17 cellular contexts compared by ENCODE assay signal in the genomic region with DNA sequence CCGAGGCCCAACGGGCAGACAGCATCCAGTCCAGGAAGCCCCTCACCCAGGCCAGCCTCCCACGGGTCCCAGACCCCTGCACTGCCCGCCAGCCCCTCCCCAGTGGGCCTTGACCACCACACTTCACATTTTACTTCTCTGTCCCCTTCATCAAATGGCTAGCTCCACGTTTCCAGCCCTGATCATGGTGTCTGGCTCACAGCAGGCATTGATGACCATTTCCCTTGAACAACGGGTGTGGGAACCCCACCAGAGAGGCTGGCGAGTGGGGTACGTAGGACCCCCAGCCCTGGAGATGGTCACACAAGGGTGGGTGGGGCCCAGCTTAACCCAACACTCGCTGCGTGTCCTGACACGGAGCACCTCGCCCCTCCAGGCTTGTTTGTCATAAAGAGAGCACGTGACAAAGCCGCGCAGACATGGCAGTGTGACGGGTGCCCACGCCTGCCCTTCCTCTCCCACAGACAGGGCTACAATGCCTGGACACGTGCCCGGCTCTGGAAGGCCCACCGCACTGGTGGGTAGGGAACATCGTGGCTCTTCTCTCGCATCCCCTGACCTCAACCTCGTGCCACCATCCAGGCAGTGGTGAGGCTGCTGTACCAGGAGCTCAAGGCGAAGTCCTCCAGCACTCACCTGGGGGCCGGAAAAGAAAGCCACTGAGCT.
"Had no signal": no experiment of that assay in that cellular context is flagged by ENCODE, and none has a peak within 500 bp of the region (broad histone marks: within the 10 kb centered on the region; RNA-seq: fewer than 3 reads in every experiment).

No MANE protein-coding gene starts in this region.

- H3K27me3 ChIP-seq: esophagus squamous epithelium, neural progenitor cell, sigmoid colon had no signal

- ATAC-seq: activated CD4-positive, alpha-beta T cell treated with anti-CD3 and anti-CD28 coated beads for 36 hours; activated naive CD8-positive, alpha-beta T cell treated with anti-CD3 and anti-CD28 coated beads, Interleukin-2, amount 50 U/mL, for 24 hours; naive thymus-derived CD4-positive, alpha-beta T cell; stimulated activated naive B cell treated with anti-CD40 and anti-IgM and Interleukin-4, amounts not matched to agents 10 μg/mL and 1 μg/mL and 100 μg/mL, for 72 hours had no signal

- H3K4me3 Mint-ChIP-seq: activated CD4-positive, alpha-beta T cell treated with anti-CD3 and anti-CD28 coated beads for 36 hours; activated naive CD8-positive, alpha-beta T cell treated with anti-CD3 and anti-CD28 coated beads, Interleukin-2, amount 50 U/mL, for 24 hours; activated T-helper 1 cell treated with anti-CD3 and anti-CD28 coated beads, Interleukin-12 subunit alpha, Interleukin-12 subunit beta, Interleukin-2, Interleukin-4 antibody, amounts not matched to agents 30 ng/mL and 10 ng/mL and 1 ng/mL, durations not matched to agents 14 hours and 24 hours and 36 hours; memory B cell; naive thymus-derived CD4-positive, alpha-beta T cell; neural progenitor cell; stimulated activated naive B cell treated with anti-CD40 and anti-IgM and Interleukin-4, amounts not matched to agents 10 μg/mL and 1 μg/mL and 100 μg/mL, for 72 hours; T-helper 2 cell treated with Interferon-gamma antibody and Interleukin-4, amounts not matched to agents 5 μg/mL and 100 μg/mL, for 36 hours had no signal

- H3K4me3 ChIP-seq: esophagus squamous epithelium, neural progenitor cell, sigmoid colon, SK-N-MC had no signal

- H3K27ac Mint-ChIP-seq: activated CD4-positive, alpha-beta T cell treated with anti-CD3 and anti-CD28 coated beads for 36 hours; activated naive CD8-positive, alpha-beta T cell treated with anti-CD3 and anti-CD28 coated beads, Interleukin-2, amount 50 U/mL, for 24 hours; activated T-helper 1 cell treated with anti-CD3 and anti-CD28 coated beads, Interleukin-12 subunit alpha, Interleukin-12 subunit beta, Interleukin-2, Interleukin-4 antibody, amounts not matched to agents 30 ng/mL and 10 ng/mL and 1 ng/mL, durations not matched to agents 14 hours and 24 hours and 36 hours; memory B cell; naive thymus-derived CD4-positive, alpha-beta T cell; T-helper 2 cell treated with Interferon-gamma antibody and Interleukin-4, amounts not matched to agents 5 μg/mL and 100 μg/mL, for 36 hours had no signal

- H3K9me3 ChIP-seq: esophagus squamous epithelium, sigmoid colon had no signal

- H3K4me1 ChIP-seq: esophagus squamous epithelium, neural progenitor cell, sigmoid colon had no signal

- H3K36me3 ChIP-seq: neural progenitor cell, sigmoid colon had no signal

- H3K27ac ChIP-seq: esophagus squamous epithelium, neural progenitor cell, sigmoid colon, SK-N-MC had no signal

- DNase-seq: activated CD4-positive, alpha-beta T cell treated with anti-CD3 and anti-CD28 coated beads for 36 hours; activated CD4-positive, alpha-beta T cell treated with anti-CD3 and anti-CD28 coated beads, Interleukin-2, amount 50 U/mL, for 48 hours; activated naive CD4-positive, alpha-beta T cell treated with Interleukin-2 at 50 U/mL for 16 hours; activated naive CD8-positive, alpha-beta T cell treated with anti-CD3 and anti-CD28 coated beads, Interleukin-2, amount 50 U/mL, for 24 hours; activated T-cell treated with anti-CD3 and anti-CD28 coated beads for 4 hours; anterior cingulate cortex; cortex of kidney; esophagus squamous epithelium; islet precursor cell; naive thymus-derived CD4-positive, alpha-beta T cell; sigmoid colon; stimulated activated naive B cell treated with anti-CD40 and anti-IgM and Interleukin-4, amounts not matched to agents 10 μg/mL and 1 μg/mL and 100 μg/mL, for 72 hours had no signal

- H3K27me3 Mint-ChIP-seq: activated CD4-positive, alpha-beta T cell treated with anti-CD3 and anti-CD28 coated beads for 36 hours; memory B cell; naive thymus-derived CD4-positive, alpha-beta T cell; stimulated activated naive B cell treated with anti-CD40 and anti-IgM and Interleukin-4, amounts not matched to agents 10 μg/mL and 1 μg/mL and 100 μg/mL, for 72 hours had no signal
